Comparison of ENCODE assay signal across 1 cellular context in genomic region chr16:15880434-15880833, GRCh38.
TF ChIP-seq lines count a peak whose summit lies in the region.

No MANE protein-coding gene starts in this region.

TF ChIP-seq in SK-N-SH treated with all-trans-retinoic acid at 6 μM for 48 hours, 23 proteins besides CTCF, POLR2A, EP300 and RAD21 (continued from another document):
- no peak for TF ChIP-seq ARNTL (CRISPR knock-in tag; IDR thresholded peaks at IDR 0.05; ENCODE audit: borderline replicate concordance, low read depth)
- TF ChIP-seq POU6F1 (CRISPR knock-in tag; IDR thresholded peaks at IDR 0.05; ENCODE audit: borderline replicate concordance, low read depth): no peak
- no peak for TF ChIP-seq SNAI2 (CRISPR knock-in tag; IDR thresholded peaks at IDR 0.05)
- TF ChIP-seq TOX (CRISPR knock-in tag; IDR thresholded peaks at IDR 0.05; ENCODE audit: borderline replicate concordance): no peak
- no peak for TF ChIP-seq ZNF565 (CRISPR knock-in tag; conservative IDR thresholded peaks at IDR 0.05; ENCODE audit: low read depth)
- no peak for TF ChIP-seq ZNF8 (CRISPR knock-in tag; IDR thresholded peaks at IDR 0.05)
- no peak for TF ChIP-seq ISL1 (CRISPR knock-in tag; IDR thresholded peaks at IDR 0.05)
- TF ChIP-seq ZNF70 (CRISPR knock-in tag; IDR thresholded peaks at IDR 0.05): no peak
- TF ChIP-seq ESRRG (CRISPR knock-in tag; IDR thresholded peaks at IDR 0.05): no peak
- no peak for TF ChIP-seq GLIS3 (CRISPR knock-in tag; IDR thresholded peaks at IDR 0.05)
- TF ChIP-seq ZFP3 (CRISPR knock-in tag; IDR thresholded peaks at IDR 0.05): no peak
- no peak for TF ChIP-seq PPARA (CRISPR knock-in tag; IDR thresholded peaks at IDR 0.05; ENCODE audit: borderline replicate concordance)
